ENCODE assay signal across 8 cellular contexts in genomic region chr20:36773548-36774242, GRCh38. TPM values are rescaled to one million over a fixed set of nuclear protein-coding genes. Genes with fewer than 3 reads are reported as not detected.
A peak's percentile ranks its signal among the peaks of the same experiment; 100 is the strongest.
DNase-seq lines count a peak whose midpoint lies in the region; FAIRE-seq and TF ChIP-seq lines count a peak whose summit lies in the region.

Gene DSN1, minus strand, starts transcription at chr20:36773763. Its CDS starts 2,305 bp downstream, at chr20:36771458.

- H2BK120ac ChIP-seq in neuronal stem cell (ENCODE audit: low read depth, low read length): no peak within 1 kb of the TSS

- H2BK12ac ChIP-seq in neuronal stem cell (ENCODE audit: low read length): no peak within 1 kb of the TSS

- peak within 1 kb of the TSS; percentile 70 for H3K27ac ChIP-seq in neuronal stem cell (replicated peaks; ENCODE audit: low read length)
- peak within 1 kb of the TSS; percentile 98 for H3K27ac ChIP-seq in subcutaneous abdominal adipose tissue (ENCODE audit: low read depth, low read length)

- H3K9me3 ChIP-seq in neuronal stem cell (replicated peaks in 1 of 2; ENCODE audit: control insufficient read depth in 2 of 2, insufficient read depth in 1 of 2, low read depth in 1 of 2, low read length in 2 of 2): no peaks in the 10 kb centered on the region
- H3K9me3 ChIP-seq in subcutaneous abdominal adipose tissue (ENCODE audit: control insufficient read depth in 5 of 5, low read length in 5 of 5): no peaks in the 10 kb centered on the region

- no peak within 1 kb of the TSS for H4K8ac ChIP-seq in neuronal stem cell (ENCODE audit: low read depth, low read length)

- H3K79me1 ChIP-seq in neuronal stem cell (ENCODE audit: low read depth, low read length): peaks cover 2% of the 10 kb centered on the region

- no CpG with 5 or more reads among the region's 65 CpGs for WGBS in neuronal stem cell (ENCODE audit: extremely low coverage in 2 of 2, insufficient read length in 2 of 2, insufficient replicate concordance in 1 of 2), 2 donors

- peak within 1 kb of the TSS; percentile 91 for H3K4me2 ChIP-seq in neuronal stem cell (ENCODE audit: insufficient read depth, low read length, poor library complexity, severe bottlenecking)

- peak within 1 kb of the TSS; percentile 96 for H3K18ac ChIP-seq in neuronal stem cell (ENCODE audit: low read length)

- H4K91ac ChIP-seq in neuronal stem cell (ENCODE audit: low read depth, low read length, poor library complexity): no peak within 1 kb of the TSS

- FAIRE-seq in frontal cortex (lab: Jason Lieb, UNC): no peak

- H3K4me1 ChIP-seq in neuronal stem cell (ENCODE audit: control insufficient read depth in 2 of 2, insufficient read depth in 1 of 2, low read depth in 1 of 2, low read length in 2 of 2): peaks cover 3 to 4% of the 10 kb centered on the region in 2 donors
- H3K4me1 ChIP-seq in subcutaneous abdominal adipose tissue (ENCODE audit: control insufficient read depth in 5 of 5, insufficient read depth in 5 of 5, low read length in 5 of 5): peaks cover 2 to 30% (median 25%) of the 10 kb centered on the region in 5 donors

- in situ Hi-C loops in SK-MEL-5 (cut with HindIII; ENCODE audit: low pct_unique_long_range_greater_than_20kb, low sequenced_read_pairs): no loop called here

- peak within 1 kb of the TSS; percentile 99 for H2AFZ ChIP-seq in neuronal stem cell (ENCODE audit: low read length)

- peak within 1 kb of the TSS; percentile 76 for H3K23ac ChIP-seq in neuronal stem cell (ENCODE audit: low read depth, low read length, poor library complexity)

- no peak within 1 kb of the TSS for H2AK5ac ChIP-seq in neuronal stem cell (ENCODE audit: low read depth, low read length)

- DNase-seq in GM04503 (ENCODE audit: low read depth) (peak; percentile 71), HFF-Myc (ENCODE audit: extremely low read depth, low read depth) (peak; percentile 90), NAMALWA (ENCODE audit: low spot score) (peak; percentile 97), SK-MEL-5 (ENCODE audit: low read depth, low spot score) (peak; percentile 97), frontal cortex (ENCODE audit: low spot score in 2 of 2) (peak; percentile 84 to 96), neuronal stem cell (ENCODE audit: low spot score) (peak; percentile 98)
- peak; percentile 98 for DNase-seq in activated naive CD4-positive, alpha-beta T cell treated with Interleukin-2 at 50 U/mL for 16 hours

- H3K4ac ChIP-seq in neuronal stem cell (ENCODE audit: low read length): no peak within 1 kb of the TSS

- H3K27me3 ChIP-seq in neuronal stem cell (ENCODE audit: control insufficient read depth in 3 of 3, insufficient read depth in 3 of 3, low read depth in 1 of 3, low read length in 3 of 3): no peaks in the 10 kb centered on the region
- no peaks in the 10 kb centered on the region for H3K27me3 ChIP-seq in subcutaneous abdominal adipose tissue (ENCODE audit: control insufficient read depth in 5 of 5, insufficient read depth in 4 of 5, low read length in 5 of 5)

- H3K36me3 ChIP-seq in neuronal stem cell (replicated peaks in 1 of 2; ENCODE audit: control insufficient read depth in 2 of 2, insufficient read depth in 2 of 2, low read length in 2 of 2) (peaks cover 2 to 25% of the 10 kb centered on the region in 2 donors), subcutaneous abdominal adipose tissue (ENCODE audit: control insufficient read depth in 5 of 5, insufficient read depth in 5 of 5, low read length in 5 of 5) (peaks cover 0 to 10% (median 0%) of the 10 kb centered on the region in 5 donors)

- H2BK15ac ChIP-seq in neuronal stem cell (ENCODE audit: low read length): no peak within 1 kb of the TSS

- TF ChIP-seq CTCF in HFF-Myc (IDR thresholded peaks at IDR 0.05; ENCODE audit: low read depth, low read length, missing control alignments): no peak

- peak within 1 kb of the TSS; percentile 84 for H2BK5ac ChIP-seq in neuronal stem cell (ENCODE audit: low read length)

- H3K9ac ChIP-seq in neuronal stem cell (ENCODE audit: low read depth, low read length, poor library complexity) (peak within 1 kb of the TSS; percentile 95), subcutaneous abdominal adipose tissue (ENCODE audit: low read length in 5 of 5) (peak within 1 kb of the TSS; percentile 89 to 97 (median 95))

- H3K14ac ChIP-seq in neuronal stem cell (ENCODE audit: low read length): peak within 1 kb of the TSS; percentile 14

- H3K4me3 ChIP-seq in HFF-Myc (replicated peaks; ENCODE audit: low read depth, low read length): peak within 1 kb of the TSS; percentile 92
- H3K4me3 ChIP-seq in neuronal stem cell (ENCODE audit: low read length in 2 of 2): peak within 1 kb of the TSS; percentile 69 to 84
- H3K4me3 ChIP-seq in subcutaneous abdominal adipose tissue (ENCODE audit: low read depth in 1 of 5, low read length in 5 of 5): peak within 1 kb of the TSS; percentile 88 to 93 (median 91)

RNA-seq across cellular contexts. Expression of gene DSN1, which starts in this region (rescaled TPM):
- 27.4 and 28.4 TPM in 2 replicates for total RNA-seq in SK-MEL-5 (2014; rRNA removed; shearing (Covaris generic))
- polyA plus RNA-seq in SK-MEL-5 (2015; cell fraction: cytosol; rRNA removed): 19.7 and 24.2 TPM in 2 replicates
- 32.4 and 41.6 TPM in 2 replicates for polyA plus RNA-seq in SK-MEL-5 (2015; cell fraction: nucleus; rRNA removed)
- 5.3 TPM for total RNA-seq in frontal cortex
- 22.4 TPM for polyA plus RNA-seq in neuronal stem cell (2013, experiment 1 of 2)
- polyA plus RNA-seq in neuronal stem cell (2013, experiment 2 of 2): 23.0 TPM

Comparison
In these comparisons a context has a peak if more than half of its experiments do, and no peak if none do; other contexts are left out.
1. Peak in every context shown above with its lines: DNase-seq, H3K4me3 ChIP-seq and H3K27ac ChIP-seq.